8 cellular contexts compared by ENCODE assay signal in genomic region chr1:46198026-46198826, GRCh38. TPM values are rescaled to one million over a fixed set of nuclear protein-coding genes. Genes with fewer than 3 reads are reported as not detected.
DNase-seq lines count a peak whose midpoint lies in the region; ATAC-seq and TF ChIP-seq lines count a peak whose summit lies in the region.

TSS of gene POMGNT1 (minus strand) at chr1:46198434. CDS start at chr1:46197821, 613 bp downstream.

- H3K27me3 ChIP-seq in rectal smooth muscle tissue (ENCODE audit: control insufficient read depth, insufficient read depth, low read length) (no peaks in the 10 kb centered on the region), vagina (no peaks in the 10 kb centered on the region)

- H3K4me3 Mint-ChIP-seq in T-helper 1 cell treated with Interleukin-12 subunit alpha and Interleukin-12 subunit beta and Interleukin-4 antibody, amounts not matched to agents 30 μg/mL and 1 μg/mL, for 36 hours = peak within 1 kb of the TSS; percentile 83

- H3K36me3 Mint-ChIP-seq in T-helper 1 cell treated with Interleukin-12 subunit alpha and Interleukin-12 subunit beta and Interleukin-4 antibody, amounts not matched to agents 30 μg/mL and 1 μg/mL, for 36 hours (ENCODE audit: low read depth) = peaks cover 11% of the 10 kb centered on the region

- peak; percentile 41 to 48 for DNase-seq in Kasumi-1 (lab: John Stamatoyannopoulos, UW)
- peak; percentile 28 for DNase-seq in amniotic stem cell (lab: John Stamatoyannopoulos, UW)
- DNase-seq in left ventricle myocardium superior = peak; percentile 86
- no peak for DNase-seq in vagina (ENCODE audit: extremely low spot score in 2 of 2)

- ATAC-seq in GM21737 (IDR thresholded peaks at IDR 0.05; ENCODE audit: unreplicated experiment) = peak; percentile 80
- peak; percentile 87 for ATAC-seq in left ventricle myocardium superior

- peak within 1 kb of the TSS; percentile 98 for H3K9ac ChIP-seq in ES-I3 (ENCODE audit: low read depth, low read length)
- H3K9ac ChIP-seq in rectal smooth muscle tissue (ENCODE audit: low read length) = peak within 1 kb of the TSS; percentile 94

- TF ChIP-seq CTCF in vagina (IDR thresholded peaks at IDR 0.05) = no peak

- H3K27me3 Mint-ChIP-seq in T-helper 1 cell treated with Interleukin-12 subunit alpha and Interleukin-12 subunit beta and Interleukin-4 antibody, amounts not matched to agents 30 μg/mL and 1 μg/mL, for 36 hours (ENCODE audit: low read depth) = no peaks in the 10 kb centered on the region

- H3K27ac ChIP-seq in rectal smooth muscle tissue (ENCODE audit: low read depth, low read length) = peak within 1 kb of the TSS; percentile 75
- H3K27ac ChIP-seq in vagina = peak within 1 kb of the TSS; percentile 76

- H3K27ac Mint-ChIP-seq in T-helper 1 cell treated with Interleukin-12 subunit alpha and Interleukin-12 subunit beta and Interleukin-4 antibody, amounts not matched to agents 30 μg/mL and 1 μg/mL, for 36 hours = peak within 1 kb of the TSS; percentile 67

- peak within 1 kb of the TSS; percentile 91 for H3K4me3 ChIP-seq in rectal smooth muscle tissue (ENCODE audit: low read length)
- peak within 1 kb of the TSS; percentile 80 to 92 for H3K4me3 ChIP-seq in vagina

- H3K4me1 Mint-ChIP-seq in T-helper 1 cell treated with Interleukin-12 subunit alpha and Interleukin-12 subunit beta and Interleukin-4 antibody, amounts not matched to agents 30 μg/mL and 1 μg/mL, for 36 hours (ENCODE audit: low read depth) = peaks cover 15% of the 10 kb centered on the region

- H3K9me3 ChIP-seq in ES-I3 (ENCODE audit: control insufficient read depth, insufficient read depth, low read length) = no peaks in the 10 kb centered on the region
- H3K9me3 ChIP-seq in vagina = no peaks in the 10 kb centered on the region

- no peaks in the 10 kb centered on the region for H3K9me3 Mint-ChIP-seq in T-helper 1 cell treated with Interleukin-12 subunit alpha and Interleukin-12 subunit beta and Interleukin-4 antibody, amounts not matched to agents 30 μg/mL and 1 μg/mL, for 36 hours

- H3K36me3 ChIP-seq in ES-I3 (ENCODE audit: insufficient read depth, low read length) = no peaks in the 10 kb centered on the region
- H3K36me3 ChIP-seq in rectal smooth muscle tissue (ENCODE audit: control insufficient read depth, insufficient read depth, low read length) = peaks cover 11% of the 10 kb centered on the region
- peaks cover 0 to 17% of the 10 kb centered on the region in 2 donors for H3K36me3 ChIP-seq in vagina

- H3K4me1 ChIP-seq in ES-I3 (ENCODE audit: insufficient read depth, low read length) = peaks cover 4% of the 10 kb centered on the region
- H3K4me1 ChIP-seq in rectal smooth muscle tissue (ENCODE audit: control insufficient read depth, insufficient read depth, low read length) = peaks cover 8% of the 10 kb centered on the region
- peaks cover 29% of the 10 kb centered on the region for H3K4me1 ChIP-seq in vagina

- intact Hi-C loops in left ventricle myocardium superior (cut with micrococcal nuclease) = no loop called here
- intact Hi-C loops in vagina (cut with DNase I) = no loop called here

- peak in 1 of 2 donors; percentile 32 for TF ChIP-seq POLR2A in vagina (IDR thresholded peaks at IDR 0.05)

RNA-seq across cellular contexts. Expression of gene POMGNT1, which starts in this region (rescaled TPM):
- total RNA-seq in left ventricle myocardium superior = 137 TPM
- total RNA-seq in vagina = 28.5 TPM

Comparison
In these comparisons a context has a peak if more than half of its experiments do, and no peak if none do; other contexts are left out.
1. DNase-seq: peak in Kasumi-1 (2 of 2), amniotic stem cell (single experiment) and left ventricle myocardium superior (single experiment); none in vagina (0 of 2).